17 cellular contexts compared by ENCODE assay signal in genomic region chr13:72174549-72174948, GRCh38.
DNase-seq lines count a peak whose midpoint lies in the region; ATAC-seq and TF ChIP-seq lines count a peak whose summit lies in the region.
"Had no signal": no experiment of that assay in that cellular context is flagged by ENCODE, and none has a peak within 500 bp of the region (broad histone marks: within the 10 kb centered on the region; RNA-seq: fewer than 3 reads in every experiment).

No MANE protein-coding gene starts in this region.

- ATAC-seq in IMR-90 (ENCODE audit: low read depth): no peak

- no peaks in the 10 kb centered on the region for H3K79me1 ChIP-seq in IMR-90 (ENCODE audit: low read depth in 1 of 2, low read length in 2 of 2)

- POLR2A ChIA-PET in IMR-90 (lab: Charles Lee; ENCODE audit: unreplicated experiment): no interaction called here
- POLR2A ChIA-PET in CD8-positive, alpha-beta memory T cell (lab: Charles Lee): no interaction called here

- intact Hi-C loops in IMR-90 (cut with micrococcal nuclease): no loop called here

- H2BK5ac ChIP-seq in IMR-90 (ENCODE audit: low read depth, low read length, poor library complexity, severe bottlenecking): no peak overlapping the region

- dilution Hi-C loops in IMR-90 (cut with HindIII; ENCODE audit: low sequenced_read_pairs, unreplicated experiment): no loop called here

- no peak overlapping the region for H4K91ac ChIP-seq in IMR-90 (ENCODE audit: insufficient read depth, low read depth, low read length)

- H4K8ac ChIP-seq in IMR-90 (ENCODE audit: low read depth in 2 of 2, low read length in 2 of 2): no peak overlapping the region

- WGBS in IMR-90 (ENCODE audit: extremely low coverage in 2 of 2, insufficient read length in 1 of 2), 2 experiments: no CpG with 5 or more reads among the region's 2 CpGs
- WGBS in hepatocyte (ENCODE audit: low lambda C conversion rate, missing lambda C conversion rate): 57% methylated on average over 2 of the region's 2 CpGs

- no peak overlapping the region for H2AFZ ChIP-seq in IMR-90 (replicated peaks; ENCODE audit: low read length, poor library complexity)
- no peak overlapping the region for H2AFZ ChIP-seq in hepatocyte

- peaks cover 0 to 2% (median 0%) of the 10 kb centered on the region in 3 donors for H3K36me3 Mint-ChIP-seq in CD8-positive, alpha-beta memory T cell
- H3K36me3 Mint-ChIP-seq: IgD-negative memory B cell had no signal

- no peaks in the 10 kb centered on the region for H3K9me2 ChIP-seq in hepatocyte (replicated peaks; ENCODE audit: insufficient read depth)

- H3K4ac ChIP-seq in IMR-90 (ENCODE audit: low read depth, low read length): no peak overlapping the region

- H4K5ac ChIP-seq in IMR-90 (ENCODE audit: low read depth, low read length): no peak overlapping the region

- TF ChIP-seq CTCF in IMR-90 (conservative IDR thresholded peaks at IDR 0.05; ENCODE audit: low read depth, low read length) (no peak), hepatocyte (IDR thresholded peaks at IDR 0.05; ENCODE audit: poor library complexity) (no peak)

- H3K9me3 ChIP-seq in IMR-90 (ENCODE audit: control insufficient read depth, insufficient read depth, low read length) (0 out of 2 replicates have a peak, but pooled peaks cover 2% of the 10 kb centered on the region), hepatocyte (ENCODE audit: low read depth) (no peaks in the 10 kb centered on the region)
- no peaks in the 10 kb centered on the region for H3K9me3 ChIP-seq in CD8-positive, alpha-beta memory T cell (ENCODE audit: low read length)
- H3K9me3 ChIP-seq: BE2C, HAP-1 had no signal

- H4K20me1 ChIP-seq in IMR-90 (ENCODE audit: insufficient read depth, low read length): no peaks in the 10 kb centered on the region
- H4K20me1 ChIP-seq in hepatocyte (ENCODE audit: insufficient read depth, poor library complexity, severe bottlenecking): no peaks in the 10 kb centered on the region

- H3K18ac ChIP-seq in IMR-90 (ENCODE audit: low read depth, low read length): no peak overlapping the region

- no peaks in the 10 kb centered on the region for H3K9me1 ChIP-seq in IMR-90 (ENCODE audit: insufficient read depth, low read length)

- H3K79me2 ChIP-seq in hepatocyte: no peaks in the 10 kb centered on the region

- H2BK20ac ChIP-seq in IMR-90 (ENCODE audit: low read depth, low read length): no peak overlapping the region

- H2AK5ac ChIP-seq in IMR-90 (ENCODE audit: low read depth, low read length): no peak overlapping the region

- TF ChIP-seq RAD21 in IMR-90 (IDR thresholded peaks at IDR 0.05; ENCODE audit: low read length): no peak

- no peak overlapping the region for H3K23ac ChIP-seq in IMR-90 (ENCODE audit: low read depth, low read length)

- H3K27ac ChIP-seq in IMR-90 (ENCODE audit: insufficient read depth, low read length): no peak overlapping the region
- H3K27ac ChIP-seq in hepatocyte: no peak overlapping the region
- no peak overlapping the region for H3K27ac ChIP-seq in CD8-positive, alpha-beta memory T cell (ENCODE audit: low read depth, low read length)
- H3K27ac ChIP-seq: C4-2B, KMS-11 had no signal

- no peak overlapping the region for H3K4me2 ChIP-seq in IMR-90 (ENCODE audit: low read depth, low read length)
- no peak overlapping the region for H3K4me2 ChIP-seq in hepatocyte
- H3K4me2 ChIP-seq: KMS-11 had no signal

- H3K9ac ChIP-seq in IMR-90 (ENCODE audit: low read depth, low read length): no peak overlapping the region
- H3K9ac ChIP-seq: KMS-11 had no signal

- H2BK15ac ChIP-seq in IMR-90 (ENCODE audit: low read depth, low read length): no peak overlapping the region

- no peaks in the 10 kb centered on the region for H3K36me3 ChIP-seq in IMR-90 (ENCODE audit: control insufficient read depth, insufficient read depth, low read length)
- no peaks in the 10 kb centered on the region for H3K36me3 ChIP-seq in hepatocyte (replicated peaks; ENCODE audit: insufficient read depth, low read depth)
- H3K36me3 ChIP-seq in CD8-positive, alpha-beta memory T cell (ENCODE audit: insufficient read depth, low read length): no peaks in the 10 kb centered on the region
- H3K36me3 ChIP-seq: BE2C, HAP-1 had no signal

- no TSS peak for BruUV-seq in IMR-90 (replicated peaks; lab: Mats Ljungman, UMichigan)

- H3K27me3 Mint-ChIP-seq in CD8-positive, alpha-beta memory T cell: no peaks in the 10 kb centered on the region
- H3K27me3 Mint-ChIP-seq: CD4-positive, alpha-beta T cell; IgD-negative memory B cell had no signal

- no peak overlapping the region for H3K4me3 ChIP-seq in IMR-90 (ENCODE audit: insufficient read depth, low read depth, low read length)
- H3K4me3 ChIP-seq in hepatocyte: no peak overlapping the region
- no peak overlapping the region for H3K4me3 ChIP-seq in CD8-positive, alpha-beta memory T cell (ENCODE audit: low read length)
- H3K4me3 ChIP-seq: HAP-1 had no signal

- H3K27me3 ChIP-seq in IMR-90 (ENCODE audit: control insufficient read depth, insufficient read depth, low read length) (no peaks in the 10 kb centered on the region), hepatocyte (no peaks in the 10 kb centered on the region)
- no peaks in the 10 kb centered on the region for H3K27me3 ChIP-seq in CD8-positive, alpha-beta memory T cell (ENCODE audit: insufficient read depth, low read length, poor library complexity, severe bottlenecking)
- H3K27me3 ChIP-seq: BE2C had no signal

- no peak overlapping the region for H3K14ac ChIP-seq in IMR-90 (replicated peaks; ENCODE audit: low read depth, low read length)

- peak overlapping the region in 1 of 8 donors; percentile 58 for H3K27ac Mint-ChIP-seq in CD8-positive, alpha-beta memory T cell
- H3K27ac Mint-ChIP-seq: CD4-positive, alpha-beta T cell; IgD-negative memory B cell had no signal

- H3K4me1 ChIP-seq in IMR-90 (ENCODE audit: control insufficient read depth, insufficient read depth, low read length) (no peaks in the 10 kb centered on the region), hepatocyte (ENCODE audit: insufficient read depth) (no peaks in the 10 kb centered on the region)
- no peaks in the 10 kb centered on the region for H3K4me1 ChIP-seq in CD8-positive, alpha-beta memory T cell (ENCODE audit: insufficient read depth, low read length)
- H3K4me1 ChIP-seq: HAP-1 had no signal

- no peaks in the 10 kb centered on the region for H3K4me1 Mint-ChIP-seq in CD8-positive, alpha-beta memory T cell
- H3K4me1 Mint-ChIP-seq: IgD-negative memory B cell had no signal

- H3K4me3 Mint-ChIP-seq in CD8-positive, alpha-beta memory T cell: no peak overlapping the region
- H3K4me3 Mint-ChIP-seq: CD4-positive, alpha-beta T cell; IgD-negative memory B cell had no signal

- no peak for DNase-seq in IMR-90
- peak; percentile 22 for DNase-seq in amniotic epithelial cell (ENCODE audit: low read depth)
- DNase-seq in hepatocyte (ENCODE audit: low spot score): peak; percentile 7
- no peak for DNase-seq in C1 segment of cervical spinal cord (lab: John Stamatoyannopoulos, UW)
- no peak for DNase-seq in NCI-H1048 (lab: John Stamatoyannopoulos, UW)
- DNase-seq in CD8-positive, alpha-beta memory T cell: no peak
- no peak for DNase-seq in DMS53 treated with DMSO at 0.1 percent for 48 hours (lab: John Stamatoyannopoulos, UW; ENCODE audit: unreplicated experiment)
- DNase-seq: ACHN; BE2C; CD4-positive, alpha-beta T cell; DMS153; DMS79 treated with DMSO at 0.1 percent for 48 hours; GF-D8 had no signal

- H2AK9ac ChIP-seq in IMR-90 (replicated peaks; ENCODE audit: low read depth, low read length, poor library complexity): no peak overlapping the region

- H3K56ac ChIP-seq in IMR-90 (ENCODE audit: extremely low read depth, insufficient read depth, low read length): no peak overlapping the region

- CTCF ChIA-PET in IMR-90 (lab: Yijun Ruan, JAX): no interaction called here
- CTCF ChIA-PET in CD8-positive, alpha-beta memory T cell (lab: Charles Lee): no interaction called here

- TF ChIP-seq POLR2A in IMR-90 (IDR thresholded peaks at IDR 0.05; ENCODE audit: low read depth, low read length): no peak

- in situ Hi-C loops in IMR-90 (cut with MboI; ENCODE audit: low sequenced_read_pairs): no loop called here

- H2BK120ac ChIP-seq in IMR-90 (ENCODE audit: low read depth, low read length): no peak overlapping the region

- H3K9me3 Mint-ChIP-seq in CD8-positive, alpha-beta memory T cell: peaks cover 0 to 15% (median 2%) of the 10 kb centered on the region in 5 donors

TF ChIP-seq in IMR-90, 13 proteins besides CTCF, POLR2A, EP300 and RAD21:
- TF ChIP-seq BHLHE40 (IDR thresholded peaks at IDR 0.05; ENCODE audit: low read depth, low read length): no peak
- TF ChIP-seq CEBPB (IDR thresholded peaks at IDR 0.05; ENCODE audit: low read depth, low read length): peak; percentile 81
- no peak for TF ChIP-seq USF2 (IDR thresholded peaks at IDR 0.05; ENCODE audit: low read depth, low read length)
- no peak for TF ChIP-seq SMC3 (IDR thresholded peaks at IDR 0.05; ENCODE audit: low read depth, low read length)
- no peak for TF ChIP-seq CHD1 (IDR thresholded peaks at IDR 0.05; ENCODE audit: low read depth, low read length)

Comparison
In these comparisons a context has a peak if more than half of its experiments do, and no peak if none do; other contexts are left out.
1. DNase-seq: peak in amniotic epithelial cell (single experiment) and hepatocyte (single experiment); none in IMR-90 (single experiment), C1 segment of cervical spinal cord (0 of 14), NCI-H1048 (single experiment), CD8-positive, alpha-beta memory T cell (0 of 5) and DMS53 treated with DMSO at 0.1 percent for 48 hours (single experiment).